ENCODE assay signal across 14 cellular contexts in the genomic region with DNA sequence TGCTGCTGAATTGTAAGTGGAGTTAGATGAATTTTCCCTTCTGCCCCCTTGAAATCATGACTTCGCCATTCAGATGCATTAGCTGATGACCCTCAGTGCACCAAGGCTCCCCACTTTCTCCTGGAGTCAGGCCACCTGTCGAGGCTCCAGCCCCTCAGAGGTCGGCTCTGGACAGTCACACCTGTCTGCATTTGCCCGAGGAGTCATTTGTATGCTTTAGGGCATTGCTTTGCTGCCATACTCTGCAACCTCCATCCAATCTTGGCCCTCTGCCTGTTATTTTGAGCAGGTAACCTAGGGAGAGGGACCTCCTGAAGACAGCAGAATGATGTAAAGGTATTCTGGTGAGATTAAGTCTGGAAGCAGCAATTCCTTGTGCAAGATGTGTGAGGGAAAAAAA.
"Had no signal": no experiment of that assay in that cellular context is flagged by ENCODE, and none has a peak within 500 bp of the region (broad histone marks: within the 10 kb centered on the region; RNA-seq: fewer than 3 reads in every experiment).

No MANE protein-coding gene starts in this region.

- H3K27ac Mint-ChIP-seq: naive thymus-derived CD8-positive, alpha-beta T cell; type B pancreatic cell had no signal

- H3K9me3 ChIP-seq: colonic mucosa, neutrophil had no signal

- H3K27me3 ChIP-seq: colonic mucosa, hepatocyte, neutrophil, right atrium auricular region had no signal

- H3K36me3 Mint-ChIP-seq: naive thymus-derived CD8-positive, alpha-beta T cell; type B pancreatic cell had no signal

- H3K36me3 ChIP-seq: colonic mucosa, neutrophil, right atrium auricular region had no signal

- H3K4me3 Mint-ChIP-seq: naive thymus-derived CD8-positive, alpha-beta T cell; type B pancreatic cell had no signal

- H3K4me3 ChIP-seq: colonic mucosa, hepatocyte, right atrium auricular region had no signal

- ATAC-seq: left colon; left ventricle myocardium superior; naive thymus-derived CD8-positive, alpha-beta T cell had no signal

- H3K27ac ChIP-seq: colonic mucosa, hepatocyte, neutrophil, right atrium auricular region had no signal

- H3K4me1 Mint-ChIP-seq: naive thymus-derived CD8-positive, alpha-beta T cell had no signal

- H3K4me1 ChIP-seq: colonic mucosa, right atrium auricular region had no signal

- DNase-seq: colonic mucosa; dermis blood vessel endothelial cell; foreskin melanocyte; left colon; left ventricle myocardium superior; mesendoderm; small intestine; stimulated activated CD4-positive, alpha-beta T cell treated with anti-CD3 and anti-CD28 coated beads, Interleukin-2, amount 100 ng/mL, for 48 hours; stimulated activated naive CD4-positive, alpha-beta T cell treated with Interleukin-2 at 50 U/mL for 16 hours had no signal
